In genomic region chr7:18553585-18554055, GRCh38 we compare ENCODE assay signal across 22 cellular contexts. TPM values are rescaled to one million over a fixed set of nuclear protein-coding genes. Genes with fewer than 3 reads are reported as not detected.
DNase-seq lines count a peak whose midpoint lies in the region; ATAC-seq and TF ChIP-seq lines count a peak whose summit lies in the region.
"Had no signal": no experiment of that assay in that cellular context is flagged by ENCODE, and none has a peak within 500 bp of the region (broad histone marks: within the 10 kb centered on the region; RNA-seq: fewer than 3 reads in every experiment).

No MANE protein-coding gene starts in this region.

- H3K27ac Mint-ChIP-seq in CD4-positive, CD25-positive, alpha-beta regulatory T cell, result peak overlapping the region in 1 of 3 donors; percentile 10
- peak overlapping the region; percentile 83 for H3K27ac Mint-ChIP-seq in stimulated activated memory B cell treated with anti-CD40 and anti-IgM and Interleukin-4, amounts not matched to agents 10 μg/mL and 1 μg/mL and 100 μg/mL, for 72 hours
- no peak overlapping the region for H3K27ac Mint-ChIP-seq in activated CD4-positive, alpha-beta T cell treated with anti-CD3 and anti-CD28 coated beads for 36 hours
- H3K27ac Mint-ChIP-seq: activated naive CD4-positive, alpha-beta T cell treated with anti-CD3 and anti-CD28 coated beads for 36 hours; GM23338; immature natural killer cell had no signal

- no peaks in the 10 kb centered on the region for H4K20me1 ChIP-seq in Loucy (ENCODE audit: insufficient read depth, low read length, poor library complexity, severe bottlenecking)

- no peak overlapping the region for H2AFZ ChIP-seq in Loucy (ENCODE audit: low read length)
- H2AFZ ChIP-seq: GM23338 had no signal

- no peaks in the 10 kb centered on the region for H3K9me3 ChIP-seq in CD4-positive, CD25-positive, alpha-beta regulatory T cell (ENCODE audit: control insufficient read depth in 2 of 2, low read length in 2 of 2)
- H3K9me3 ChIP-seq in Loucy (ENCODE audit: insufficient read depth, low read depth, low read length), result no peaks in the 10 kb centered on the region
- H3K9me3 ChIP-seq in SJCRH30 (replicated peaks), result no peaks in the 10 kb centered on the region
- H3K9me3 ChIP-seq: heart right ventricle, mucosa of descending colon, sigmoid colon had no signal

- CTCF ChIA-PET in activated CD4-positive, alpha-beta T cell treated with anti-CD3 and anti-CD28 coated beads for 36 hours (lab: Charles Lee), result no interaction called here

- no peak for DNase-seq in CD4-positive, CD25-positive, alpha-beta regulatory T cell
- no peak for DNase-seq in coronary artery (ENCODE audit: low spot score)
- DNase-seq in SJCRH30, result no peak
- no peak for DNase-seq in stimulated activated CD4-positive, alpha-beta T cell treated with anti-CD3 and anti-CD28 coated beads, Interleukin-1b, Interleukin-23, amount 100 ng/mL, for 48 hours
- no peak for DNase-seq in activated CD4-positive, alpha-beta T cell treated with anti-CD3 and anti-CD28 coated beads for 36 hours
- DNase-seq: activated CD4-positive, alpha-beta T cell treated with anti-CD3 and anti-CD28 coated beads for 4 hours; activated naive CD4-positive, alpha-beta T cell treated with anti-CD3 and anti-CD28 coated beads for 36 hours; activated T-cell treated with anti-CD3 and anti-CD28 coated beads, Interleukin-2, amount 50 U/mL, for 48 hours; amniotic stem cell; heart right ventricle; immature natural killer cell; mucosa of descending colon; NCI-H1417 treated with DMSO at 0.1 percent for 48 hours; NCI-H526 treated with DMSO at 0.1 percent for 48 hours; Right ventricle myocardium superior; sigmoid colon; substantia nigra had no signal

- peaks cover 0 to 14% (median 0%) of the 10 kb centered on the region in 4 donors for H3K4me1 Mint-ChIP-seq in CD4-positive, CD25-positive, alpha-beta regulatory T cell
- peaks cover 55% of the 10 kb centered on the region for H3K4me1 Mint-ChIP-seq in stimulated activated memory B cell treated with anti-CD40 and anti-IgM and Interleukin-4, amounts not matched to agents 10 μg/mL and 1 μg/mL and 100 μg/mL, for 72 hours
- no peaks in the 10 kb centered on the region for H3K4me1 Mint-ChIP-seq in activated CD4-positive, alpha-beta T cell treated with anti-CD3 and anti-CD28 coated beads for 36 hours

- no peaks in the 10 kb centered on the region for H3K27me3 Mint-ChIP-seq in CD4-positive, CD25-positive, alpha-beta regulatory T cell
- no peaks in the 10 kb centered on the region for H3K27me3 Mint-ChIP-seq in stimulated activated memory B cell treated with anti-CD40 and anti-IgM and Interleukin-4, amounts not matched to agents 10 μg/mL and 1 μg/mL and 100 μg/mL, for 72 hours
- H3K27me3 Mint-ChIP-seq in activated CD4-positive, alpha-beta T cell treated with anti-CD3 and anti-CD28 coated beads for 36 hours, result no peaks in the 10 kb centered on the region
- H3K27me3 Mint-ChIP-seq: IgD-negative memory B cell had no signal

- no peak for ATAC-seq in CD4-positive, CD25-positive, alpha-beta regulatory T cell (ENCODE audit: low read depth in 2 of 2)
- no peak for ATAC-seq in stimulated activated memory B cell treated with anti-CD40 and anti-IgM and Interleukin-4, amounts not matched to agents 10 μg/mL and 1 μg/mL and 100 μg/mL, for 72 hours
- no peak for ATAC-seq in activated CD4-positive, alpha-beta T cell treated with anti-CD3 and anti-CD28 coated beads for 36 hours
- ATAC-seq: GM23338 had no signal

- intact Hi-C loops in activated CD4-positive, alpha-beta T cell treated with anti-CD3 and anti-CD28 coated beads for 36 hours (cut with DNase I, micrococcal nuclease), result no loop called here

- H3F3A ChIP-seq in Loucy (ENCODE audit: low read depth), result no peaks in the 10 kb centered on the region

- no peaks in the 10 kb centered on the region for H3K27me3 ChIP-seq in CD4-positive, CD25-positive, alpha-beta regulatory T cell (ENCODE audit: control insufficient read depth, insufficient read depth, low read length)
- H3K27me3 ChIP-seq in Loucy (ENCODE audit: insufficient read depth, low read length, poor library complexity, severe bottlenecking) (no peaks in the 10 kb centered on the region), SJCRH30 (no peaks in the 10 kb centered on the region)
- H3K27me3 ChIP-seq: cardiac muscle cell, heart right ventricle, sigmoid colon had no signal

- no peaks in the 10 kb centered on the region for H3K36me3 ChIP-seq in CD4-positive, CD25-positive, alpha-beta regulatory T cell (ENCODE audit: control insufficient read depth, insufficient read depth, low read length)
- H3K36me3 ChIP-seq in Loucy (ENCODE audit: insufficient read depth, low read length) (no peaks in the 10 kb centered on the region), SJCRH30 (no peaks in the 10 kb centered on the region)
- H3K36me3 ChIP-seq: cardiac muscle cell, heart right ventricle, sigmoid colon had no signal

- POLR2A ChIA-PET in activated CD4-positive, alpha-beta T cell treated with anti-CD3 and anti-CD28 coated beads for 36 hours (lab: Charles Lee), result no interaction called here

- peaks cover 0 to 5% (median 0%) of the 10 kb centered on the region in 7 donors for H3K9me3 Mint-ChIP-seq in CD4-positive, CD25-positive, alpha-beta regulatory T cell
- peaks cover 3% of the 10 kb centered on the region for H3K9me3 Mint-ChIP-seq in stimulated activated memory B cell treated with anti-CD40 and anti-IgM and Interleukin-4, amounts not matched to agents 10 μg/mL and 1 μg/mL and 100 μg/mL, for 72 hours
- no peaks in the 10 kb centered on the region for H3K9me3 Mint-ChIP-seq in activated CD4-positive, alpha-beta T cell treated with anti-CD3 and anti-CD28 coated beads for 36 hours (ENCODE audit: low read depth)
- H3K9me3 Mint-ChIP-seq: activated naive CD4-positive, alpha-beta T cell treated with anti-CD3 and anti-CD28 coated beads for 36 hours; GM23338; IgD-negative memory B cell; immature natural killer cell had no signal

- H3K9ac ChIP-seq in Loucy (ENCODE audit: low read depth, low read length, poor library complexity, severe bottlenecking), result no peak overlapping the region

- H3K9me2 ChIP-seq in Loucy (replicated peaks; ENCODE audit: low read depth, low read length), result no peaks in the 10 kb centered on the region

- peak overlapping the region in 1 of 4 donors; percentile 1 for H3K4me3 Mint-ChIP-seq in CD4-positive, CD25-positive, alpha-beta regulatory T cell
- H3K4me3 Mint-ChIP-seq in stimulated activated memory B cell treated with anti-CD40 and anti-IgM and Interleukin-4, amounts not matched to agents 10 μg/mL and 1 μg/mL and 100 μg/mL, for 72 hours, result no peak overlapping the region
- no peak overlapping the region for H3K4me3 Mint-ChIP-seq in activated CD4-positive, alpha-beta T cell treated with anti-CD3 and anti-CD28 coated beads for 36 hours
- H3K4me3 Mint-ChIP-seq: activated naive CD4-positive, alpha-beta T cell treated with anti-CD3 and anti-CD28 coated beads for 36 hours; GM23338; immature natural killer cell had no signal

- TF ChIP-seq CTCF in Loucy (conservative IDR thresholded peaks at IDR 0.05; ENCODE audit: low read length) (no peak), coronary artery (IDR thresholded peaks at IDR 0.05) (no peak)

- no peaks in the 10 kb centered on the region for H3K4me1 ChIP-seq in CD4-positive, CD25-positive, alpha-beta regulatory T cell (ENCODE audit: control insufficient read depth, insufficient read depth, low read length, poor library complexity, severe bottlenecking)
- H3K4me1 ChIP-seq in Loucy (ENCODE audit: insufficient read depth, low read length, poor library complexity, severe bottlenecking) (peaks cover 39% of the 10 kb centered on the region), SJCRH30 (no peaks in the 10 kb centered on the region)

- H3K27ac ChIP-seq in CD4-positive, CD25-positive, alpha-beta regulatory T cell (ENCODE audit: insufficient read depth, low read length, poor library complexity, severe bottlenecking), result peak overlapping the region; percentile 34
- H3K27ac ChIP-seq in coronary artery, result peak overlapping the region; percentile 40 to 77
- no peak overlapping the region for H3K27ac ChIP-seq in SJCRH30
- H3K27ac ChIP-seq: cardiac muscle cell had no signal

- no peak overlapping the region for H3K4me3 ChIP-seq in CD4-positive, CD25-positive, alpha-beta regulatory T cell (ENCODE audit: low read depth, low read length)
- H3K4me3 ChIP-seq in Loucy (ENCODE audit: low read length, poor library complexity, severe bottlenecking) (peak overlapping the region; percentile 9), coronary artery (no peak overlapping the region), SJCRH30 (no peak overlapping the region)
- H3K4me3 ChIP-seq: cardiac muscle cell, GM23338, mucosa of descending colon, sigmoid colon had no signal

- H3K4me2 ChIP-seq in Loucy (ENCODE audit: low read depth, low read length, poor library complexity, severe bottlenecking), result peak overlapping the region; percentile 49
- H3K4me2 ChIP-seq: GM23338 had no signal

- no peaks in the 10 kb centered on the region for H3K36me3 Mint-ChIP-seq in CD4-positive, CD25-positive, alpha-beta regulatory T cell
- H3K36me3 Mint-ChIP-seq in stimulated activated memory B cell treated with anti-CD40 and anti-IgM and Interleukin-4, amounts not matched to agents 10 μg/mL and 1 μg/mL and 100 μg/mL, for 72 hours, result peaks cover 22% of the 10 kb centered on the region
- no peaks in the 10 kb centered on the region for H3K36me3 Mint-ChIP-seq in activated CD4-positive, alpha-beta T cell treated with anti-CD3 and anti-CD28 coated beads for 36 hours (ENCODE audit: low read depth)

- 0 out of 2 replicates have a peak, but pooled peaks cover 20% of the 10 kb centered on the region for H3K79me2 ChIP-seq in Loucy (ENCODE audit: insufficient read depth, low read length)

RNA-seq across cellular contexts. Expression of gene HDAC9, which starts 58.1 kb away (rescaled TPM):
- total RNA-seq in CD4-positive, CD25-positive, alpha-beta regulatory T cell, result 10.4 TPM
- 10 to 100 TPM in 2 of 4 donors, 1 to 10 TPM in 2; 4.1 to 23.7 (median 10.1) TPM for polyA plus RNA-seq in CD4-positive, CD25-positive, alpha-beta regulatory T cell
- 1.4 and 2.5 TPM in 2 replicates for total RNA-seq in SJCRH30 (2014; rRNA removed; shearing (Covaris generic))
- under 1 TPM; 0.69 to 0.94 TPM for total RNA-seq in activated CD4-positive, alpha-beta T cell treated with anti-CD3 and anti-CD28 coated beads for 36 hours
- total RNA-seq: activated naive CD4-positive, alpha-beta T cell treated with anti-CD3 and anti-CD28 coated beads for 36 hours had no signal
